In genomic region chr5:153974131-153974812, GRCh38 we compare ENCODE assay signal across 8 cellular contexts.
DNase-seq lines count a peak whose midpoint lies in the region; ATAC-seq and TF ChIP-seq lines count a peak whose summit lies in the region.

No MANE protein-coding gene starts in this region.

- H3K27me3 ChIP-seq in CD8-positive, alpha-beta memory T cell (ENCODE audit: insufficient read depth, low read length, poor library complexity, severe bottlenecking) = peaks cover 5% of the 10 kb centered on the region

- POLR2A ChIA-PET in CD8-positive, alpha-beta memory T cell (lab: Charles Lee) = no interaction called here

- CTCF ChIA-PET in CD8-positive, alpha-beta memory T cell (lab: Charles Lee) = interaction anchor here (0.9 to 3.6 kb wide), 6 partner anchors 9 to 431 kb away, joined by 3 to 22 read pairs (median 7); partner anchors contain the start of genes FAM114A2 and MFAP3

- H3K4me3 Mint-ChIP-seq in CD8-positive, alpha-beta memory T cell = no peak overlapping the region
- no peak overlapping the region for H3K4me3 Mint-ChIP-seq in chondrocyte (ENCODE audit: unreplicated experiment)

- H3K36me3 Mint-ChIP-seq in CD8-positive, alpha-beta memory T cell = peaks cover 0 to 2% (median 0%) of the 10 kb centered on the region in 3 donors
- peaks cover 2% of the 10 kb centered on the region for H3K36me3 Mint-ChIP-seq in chondrocyte (ENCODE audit: low read depth)

- peaks cover 5 to 32% of the 10 kb centered on the region in 2 donors for H3K27me3 Mint-ChIP-seq in CD8-positive, alpha-beta memory T cell
- H3K27me3 Mint-ChIP-seq in chondrocyte (ENCODE audit: low read depth) = peaks cover 42% of the 10 kb centered on the region

- in situ Hi-C loops in GM13977 (cut with MboI; ENCODE audit: low pct_unique_long_range_greater_than_20kb, low sequenced_read_pairs, unreplicated experiment) = loop anchor here (25.0 kb wide), 1 partner anchor 462 kb away; no protein-coding TSS in a partner anchor

- H3K4me3 ChIP-seq in CD8-positive, alpha-beta memory T cell (ENCODE audit: low read length) = no peak overlapping the region

- intact Hi-C loops in posterior vena cava (cut with DNase I) = loop anchor here in 1 of 2 donors (10.0 kb wide), 1 partner anchor 211 kb away; no protein-coding TSS in a partner anchor

- H3K9me3 ChIP-seq in CD8-positive, alpha-beta memory T cell (ENCODE audit: low read length) = no peaks in the 10 kb centered on the region

- peaks cover 0 to 1% (median 0%) of the 10 kb centered on the region in 5 donors for H3K9me3 Mint-ChIP-seq in CD8-positive, alpha-beta memory T cell
- H3K9me3 Mint-ChIP-seq in chondrocyte (ENCODE audit: low read depth) = no peaks in the 10 kb centered on the region

- TF ChIP-seq CTCF in GM13977 (IDR thresholded peaks at IDR 0.05; ENCODE audit: extremely low read depth, insufficient read depth, missing control alignments) = peak; percentile 80
- TF ChIP-seq CTCF in chondrocyte (IDR thresholded peaks at IDR 0.05) = peak; percentile 93

- H3K4me1 Mint-ChIP-seq in CD8-positive, alpha-beta memory T cell = no peaks in the 10 kb centered on the region
- no peaks in the 10 kb centered on the region for H3K4me1 Mint-ChIP-seq in chondrocyte (ENCODE audit: low read depth)

- no peak overlapping the region for H3K27ac ChIP-seq in CD8-positive, alpha-beta memory T cell (ENCODE audit: low read depth, low read length)

- ATAC-seq in HG03280 (IDR thresholded peaks at IDR 0.05; ENCODE audit: unreplicated experiment) (peak; percentile 50), left lobe of liver (peak; percentile 86)

- H3K36me3 ChIP-seq in CD8-positive, alpha-beta memory T cell (ENCODE audit: insufficient read depth, low read length) = no peaks in the 10 kb centered on the region

- DNase-seq in CD8-positive, alpha-beta memory T cell = peak in 3 of 5 donors; percentile 4 to 30 (median 14)
- peak; percentile 60 for DNase-seq in GM13977 (ENCODE audit: low spot score)
- peak; percentile 75 for DNase-seq in OCI-M1 (lab: John Stamatoyannopoulos, UW)
- no peak for DNase-seq in chondrocyte (ENCODE audit: low spot score)
- DNase-seq in left lobe of liver (ENCODE audit: low spot score) = no peak
- no peak for DNase-seq in posterior vena cava (ENCODE audit: low spot score)
- no peak for DNase-seq in effector CD8-positive, alpha-beta T cell (lab: John Stamatoyannopoulos, UW)

- H3K27ac Mint-ChIP-seq in CD8-positive, alpha-beta memory T cell = no peak overlapping the region
- H3K27ac Mint-ChIP-seq in chondrocyte (ENCODE audit: unreplicated experiment) = no peak overlapping the region

- H3K4me1 ChIP-seq in CD8-positive, alpha-beta memory T cell (ENCODE audit: insufficient read depth, low read length) = no peaks in the 10 kb centered on the region

Comparison
In these comparisons a context has a peak if more than half of its experiments do, and no peak if none do; other contexts are left out.
1. DNase-seq: peak in CD8-positive, alpha-beta memory T cell (3 of 5), GM13977 (single experiment) and OCI-M1 (single experiment); none in chondrocyte (single experiment), left lobe of liver (single experiment), posterior vena cava (single experiment) and effector CD8-positive, alpha-beta T cell (single experiment).